33 cellular contexts compared by ENCODE assay signal in genomic region chr2:75155115-75155514, GRCh38. TPM values are rescaled to one million over a fixed set of nuclear protein-coding genes. Genes with fewer than 3 reads are reported as not detected.
DNase-seq lines count a peak whose midpoint lies in the region; ATAC-seq and TF ChIP-seq lines count a peak whose summit lies in the region.
"Had no signal": no experiment of that assay in that cellular context is flagged by ENCODE, and none has a peak within 500 bp of the region (broad histone marks: within the 10 kb centered on the region; RNA-seq: fewer than 3 reads in every experiment).

No MANE protein-coding gene starts in this region.

- 73 to 88% methylated on average over 3 of the region's 3 CpGs for WGBS in upper lobe of left lung, 2 donors

- no peaks in the 10 kb centered on the region for H3K36me3 ChIP-seq in upper lobe of left lung
- H3K36me3 ChIP-seq: cardiac muscle cell, colonic mucosa, gastroesophageal sphincter, pancreas, uterus had no signal

- peaks cover 6 to 12% (median 7%) of the 10 kb centered on the region in 4 donors for H3K4me1 ChIP-seq in upper lobe of left lung
- H3K4me1 ChIP-seq: colonic mucosa, gastroesophageal sphincter, testis, uterus had no signal

- H3K4me3 Mint-ChIP-seq in progenitor cell of endocrine pancreas (ENCODE audit: low read depth), result no peak overlapping the region
- H3K4me3 Mint-ChIP-seq: activated naive CD8-positive, alpha-beta T cell treated with anti-CD3 and anti-CD28 coated beads for 36 hours; activated T-cell treated with anti-CD3 and anti-CD28 coated beads, Interleukin-2, amount 50 U/mL, for 24 hours; effector memory CD8-positive, alpha-beta T cell; stimulated activated naive CD8-positive, alpha-beta T cell treated with anti-CD3 and anti-CD28 coated beads, Interleukin-15, Interleukin-2, amounts not matched to agents 100 ng/mL and 50 ng/mL, for 24 hours; WTC11 had no signal

- no peak for TF ChIP-seq POLR2A in upper lobe of left lung (IDR thresholded peaks at IDR 0.05)

- H3K4me1 Mint-ChIP-seq in progenitor cell of endocrine pancreas (ENCODE audit: low read depth), result peaks cover 28% of the 10 kb centered on the region
- H3K4me1 Mint-ChIP-seq: activated naive CD8-positive, alpha-beta T cell treated with anti-CD3 and anti-CD28 coated beads for 36 hours had no signal

- TF ChIP-seq EP300 in upper lobe of left lung (IDR thresholded peaks at IDR 0.05), result no peak

- H3K36me3 Mint-ChIP-seq in progenitor cell of endocrine pancreas (ENCODE audit: insufficient read depth), result peaks cover 3% of the 10 kb centered on the region

- TF ChIP-seq CTCF in fibroblast of mammary gland (conservative IDR thresholded peaks at IDR 0.05; ENCODE audit: control insufficient read depth, insufficient read depth, low read depth, low read length) (no peak), progenitor cell of endocrine pancreas (IDR thresholded peaks at IDR 0.05; ENCODE audit: unreplicated experiment) (no peak), upper lobe of left lung (IDR thresholded peaks at IDR 0.05) (no peak)

- no peak overlapping the region for H3K27ac ChIP-seq in upper lobe of left lung
- H3K27ac ChIP-seq: cardiac muscle cell, colonic mucosa, gastroesophageal sphincter, testis had no signal

- no peak for ATAC-seq in upper lobe of left lung (ENCODE audit: low FRiP score in 2 of 2)
- ATAC-seq: effector memory CD8-positive, alpha-beta T cell; gastroesophageal sphincter; Panc1 had no signal

- no peaks in the 10 kb centered on the region for H3K27me3 ChIP-seq in upper lobe of left lung
- H3K27me3 ChIP-seq: cardiac muscle cell, colonic mucosa, gastroesophageal sphincter, pancreas, testis, uterus had no signal

- no peaks in the 10 kb centered on the region for H3K27me3 Mint-ChIP-seq in progenitor cell of endocrine pancreas
- H3K27me3 Mint-ChIP-seq: activated naive CD8-positive, alpha-beta T cell treated with anti-CD3 and anti-CD28 coated beads for 36 hours; activated T-cell treated with anti-CD3 and anti-CD28 coated beads, Interleukin-2, amount 50 U/mL, for 24 hours; stimulated activated naive CD8-positive, alpha-beta T cell treated with anti-CD3 and anti-CD28 coated beads, Interleukin-15, Interleukin-2, amounts not matched to agents 100 ng/mL and 50 ng/mL, for 24 hours had no signal

- peaks cover 3% of the 10 kb centered on the region for H3K9me3 Mint-ChIP-seq in progenitor cell of endocrine pancreas (ENCODE audit: low read depth)
- H3K9me3 Mint-ChIP-seq: activated naive CD8-positive, alpha-beta T cell treated with anti-CD3 and anti-CD28 coated beads for 36 hours; activated T-cell treated with anti-CD3 and anti-CD28 coated beads, Interleukin-2, amount 50 U/mL, for 24 hours; effector memory CD8-positive, alpha-beta T cell; stimulated activated naive CD8-positive, alpha-beta T cell treated with anti-CD3 and anti-CD28 coated beads, Interleukin-15, Interleukin-2, amounts not matched to agents 100 ng/mL and 50 ng/mL, for 24 hours had no signal

- DNase-seq in EH (ENCODE audit: low read depth), result peak; percentile 66
- DNase-seq in RPMI7951 (ENCODE audit: low read depth), result peak; percentile 22
- DNase-seq in fibroblast of mammary gland (ENCODE audit: low read depth), result peak; percentile 60
- DNase-seq in progenitor cell of endocrine pancreas (ENCODE audit: low spot score, unreplicated experiment), result no peak
- no peak for DNase-seq in upper lobe of left lung
- DNase-seq in cerebellar cortex (ENCODE audit: low spot score), result no peak
- DNase-seq in RKO (ENCODE audit: low spot score), result no peak
- DNase-seq: activated gamma-delta T cell; activated naive CD8-positive, alpha-beta T cell treated with anti-CD3 and anti-CD28 coated beads for 36 hours; activated T-cell treated with anti-CD3 and anti-CD28 coated beads, Interleukin-2, amount 50 U/mL, for 24 hours; aorta; Caco-2; colonic mucosa; effector memory CD8-positive, alpha-beta T cell; hypothalamus; IMR-90; NCI-H1436 treated with DMSO at 0.1 percent for 48 hours; NCI-H69; pancreas; SHP77 treated with DMSO at 0.1 percent for 48 hours; stimulated activated CD4-positive, alpha-beta T cell treated with anti-CD3 and anti-CD28 coated beads, Interleukin-2, amount 100 ng/mL, for 24 hours; T1000; testis; uterus had no signal

- peak overlapping the region; percentile 84 for H3K27ac Mint-ChIP-seq in progenitor cell of endocrine pancreas
- H3K27ac Mint-ChIP-seq: activated naive CD8-positive, alpha-beta T cell treated with anti-CD3 and anti-CD28 coated beads for 36 hours; activated T-cell treated with anti-CD3 and anti-CD28 coated beads, Interleukin-2, amount 50 U/mL, for 24 hours; effector memory CD8-positive, alpha-beta T cell; stimulated activated naive CD8-positive, alpha-beta T cell treated with anti-CD3 and anti-CD28 coated beads, Interleukin-15, Interleukin-2, amounts not matched to agents 100 ng/mL and 50 ng/mL, for 24 hours had no signal

- H3K4me3 ChIP-seq in fibroblast of mammary gland (ENCODE audit: control insufficient read depth, low read depth, low read length) (no peak overlapping the region), upper lobe of left lung (no peak overlapping the region)
- H3K4me3 ChIP-seq: cardiac muscle cell, colonic mucosa, lung, pancreas, smooth muscle cell, testis, uterus had no signal

- no peaks in the 10 kb centered on the region for H3K9me3 ChIP-seq in upper lobe of left lung
- H3K9me3 ChIP-seq: Caco-2, colonic mucosa, gastroesophageal sphincter, pancreas, testis, uterus had no signal

RNA-seq across cellular contexts. Expression of gene TACR1, which starts 44.2 kb away (rescaled TPM):
- not detected in 2 replicates for total RNA-seq in RPMI7951 (2014; rRNA removed; shearing (Covaris generic))
- total RNA-seq in progenitor cell of endocrine pancreas (0.55 and 0.73 TPM in 2 replicates), upper lobe of left lung (1 to 10 TPM in 4 of 6 donors, under 1 TPM in 1, not detected in 1; 0.46 to 4.2 (median 1.5) TPM)
- total RNA-seq: activated naive CD8-positive, alpha-beta T cell treated with anti-CD3 and anti-CD28 coated beads for 36 hours; cardiac muscle cell; G401; LHCN-M2 had no signal

Comparison
In these comparisons a context has a peak if more than half of its experiments do, and no peak if none do; other contexts are left out.
1. DNase-seq: peak in EH (single experiment), RPMI7951 (single experiment) and fibroblast of mammary gland (single experiment); none in progenitor cell of endocrine pancreas (single experiment), upper lobe of left lung (0 of 2), cerebellar cortex (single experiment) and RKO (single experiment).